ENCODE assay signal across 11 cellular contexts in genomic region chr1:42567038-42567437, GRCh38.
"Had no signal": no experiment of that assay in that cellular context is flagged by ENCODE, and none has a peak within 500 bp of the region (broad histone marks: within the 10 kb centered on the region; RNA-seq: fewer than 3 reads in every experiment).

No MANE protein-coding gene starts in this region.

- FAIRE-seq: H1, H54 had no signal

- H3K4me3 Mint-ChIP-seq: GM23338, H9, HFFc6 had no signal

- H3K9me3 Mint-ChIP-seq: GM23338, H9, HFFc6 had no signal

- H3K9me3 ChIP-seq: HAP-1 had no signal

- H3K4me3 ChIP-seq: GM23248, GM23338, HAP-1 had no signal

- H3K36me3 ChIP-seq: HAP-1 had no signal

- H2AFZ ChIP-seq: GM23248, GM23338 had no signal

- ATAC-seq: GM23338, HCT116 had no signal

- H3K4me1 ChIP-seq: HAP-1 had no signal

- H3K27ac ChIP-seq: GM23248 had no signal

- H3K4me1 Mint-ChIP-seq: GM23338, H9 had no signal

- DNase-seq: GM23248, GOT3, H7, H9, HCEC 1CT, HFFc6 had no signal

- H3K9ac ChIP-seq: GM23248 had no signal

- H3K27ac Mint-ChIP-seq: GM23338, H9, HFFc6 had no signal

- H3K4me2 ChIP-seq: GM23338 had no signal
